9 cellular contexts compared by ENCODE assay signal in the genomic region with DNA sequence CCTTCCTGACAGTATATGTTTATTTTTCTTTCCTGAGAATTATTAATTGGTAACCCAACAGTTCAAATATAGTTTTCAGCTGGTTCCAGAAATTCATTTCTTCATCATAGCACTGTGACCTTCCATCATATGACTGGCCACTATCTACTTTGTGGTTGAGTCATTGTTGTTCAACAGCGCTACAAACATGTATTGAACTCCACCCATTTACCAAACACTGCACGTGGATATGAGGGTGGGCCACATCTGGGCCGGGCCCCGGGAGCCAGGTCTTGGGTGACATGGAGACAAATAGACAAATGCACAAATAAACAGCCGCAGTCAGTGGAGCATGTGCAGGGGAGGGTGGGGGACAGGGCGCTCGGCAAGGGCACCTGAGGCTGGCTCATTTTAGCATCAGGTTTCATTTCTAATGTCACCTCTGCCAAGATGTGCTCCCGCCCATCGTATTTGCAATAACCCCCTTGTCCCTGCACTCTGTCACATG. TPM values are rescaled to one million over a fixed set of nuclear protein-coding genes. Genes with fewer than 3 reads are reported as not detected.
DNase-seq lines count a peak whose midpoint lies in the region; ATAC-seq and TF ChIP-seq lines count a peak whose summit lies in the region.
"Had no signal": no experiment of that assay in that cellular context is flagged by ENCODE, and none has a peak within 500 bp of the region (broad histone marks: within the 10 kb centered on the region; RNA-seq: fewer than 3 reads in every experiment).

No MANE protein-coding gene starts in this region.

- H3K4me3 Mint-ChIP-seq in Caco-2 (ENCODE audit: unreplicated experiment), result no peak overlapping the region
- no peak overlapping the region for H3K4me3 Mint-ChIP-seq in CD4-positive, alpha-beta memory T cell

- H3K27me3 Mint-ChIP-seq in Caco-2 (ENCODE audit: insufficient read depth, unreplicated experiment), result peaks cover 3% of the 10 kb centered on the region
- no peaks in the 10 kb centered on the region for H3K27me3 Mint-ChIP-seq in CD4-positive, alpha-beta memory T cell

- no peaks in the 10 kb centered on the region for H3K79me2 ChIP-seq in GM23248 (ENCODE audit: insufficient read depth)

- WGBS in GM23248 (ENCODE audit: low coverage in 1 of 2, low lambda C conversion rate in 2 of 2, missing lambda C conversion rate in 2 of 2), 2 experiments, result 15 to 16% methylated on average over 9 of the region's 9 CpGs
- 39 to 68% methylated on average over 4 to 6 of the region's 9 CpGs for WGBS in gastroesophageal sphincter (ENCODE audit: low coverage in 1 of 2), 2 donors

- H2AFZ ChIP-seq in GM23248, result peak overlapping the region; percentile 77; the same call in 1 of the 2 replicates

- H3K4me3 ChIP-seq in GM23248 (peak overlapping the region; percentile 54), gastroesophageal sphincter (no peak overlapping the region), Caco-2 (ENCODE audit: low read depth, low read length) (no peak overlapping the region)
- H3K4me3 ChIP-seq in CD4-positive, alpha-beta memory T cell (ENCODE audit: low read length in 2 of 2), result no peak overlapping the region

- ATAC-seq in gastroesophageal sphincter (peak; percentile 72), sciatic nerve (peak; percentile 83)

- no peaks in the 10 kb centered on the region for H3K36me3 ChIP-seq in GM23248 (ENCODE audit: low read depth)
- H3K36me3 ChIP-seq in gastroesophageal sphincter, result no peaks in the 10 kb centered on the region
- no peaks in the 10 kb centered on the region for H3K36me3 ChIP-seq in Caco-2 (ENCODE audit: control insufficient read depth, insufficient read depth, low read length)
- H3K36me3 ChIP-seq in CD4-positive, alpha-beta memory T cell (ENCODE audit: insufficient read depth, low read length), result no peaks in the 10 kb centered on the region

- TF ChIP-seq POLR2A in gastroesophageal sphincter (IDR thresholded peaks at IDR 0.05), result no peak

- no peaks in the 10 kb centered on the region for H3K36me3 Mint-ChIP-seq in Caco-2 (ENCODE audit: insufficient read depth, unreplicated experiment)
- no peaks in the 10 kb centered on the region for H3K36me3 Mint-ChIP-seq in CD4-positive, alpha-beta memory T cell

- BruUV-seq in Caco-2 (replicated peaks; lab: Mats Ljungman, UMichigan), result no TSS peak

- H3K27me3 ChIP-seq in GM23248 (replicated peaks; ENCODE audit: insufficient read depth) (no peaks in the 10 kb centered on the region), gastroesophageal sphincter (no peaks in the 10 kb centered on the region), Caco-2 (replicated peaks; ENCODE audit: control insufficient read depth, insufficient read depth, low read length) (no peaks in the 10 kb centered on the region; the same call in 1 of the 2 replicates)
- no peaks in the 10 kb centered on the region for H3K27me3 ChIP-seq in CD4-positive, alpha-beta memory T cell (ENCODE audit: insufficient read depth, low read length)

- CTCF ChIA-PET in Caco-2 (lab: Charles Lee), result interaction anchor here (0.8 kb wide), 1 partner anchor 23 kb away, joined by 3 read pairs; no protein-coding TSS in a partner anchor
- CTCF ChIA-PET in CD4-positive, alpha-beta memory T cell (lab: Charles Lee; ENCODE audit: partially characterized antibody), result interaction anchor here (1.2 kb wide), 2 partner anchors 9 to 160 kb away, joined by 3 to 6 read pairs; no protein-coding TSS in a partner anchor

- peak overlapping the region; percentile 74 for H3K4me2 ChIP-seq in GM23248 (ENCODE audit: unreplicated experiment)

- POLR2A ChIA-PET in Caco-2 (lab: Charles Lee), result no interaction called here
- POLR2A ChIA-PET in CD4-positive, alpha-beta memory T cell (lab: Charles Lee; ENCODE audit: partially characterized antibody), result no interaction called here

- H3K9ac ChIP-seq in GM23248, result peak overlapping the region; percentile 77

- no peaks in the 10 kb centered on the region for H4K20me1 ChIP-seq in GM23248 (ENCODE audit: insufficient read depth)

- in situ Hi-C loops in GM23248 (cut with MboI), result no loop called here

- no peak for TF ChIP-seq CTCF in gastroesophageal sphincter (IDR thresholded peaks at IDR 0.05)
- no peak for TF ChIP-seq CTCF in Caco-2 (IDR thresholded peaks at IDR 0.05; ENCODE audit: insufficient read depth in 1 of 2, low read depth in 1 of 2, low read length in 1 of 2, severe bottlenecking in 1 of 2, unreplicated experiment in 1 of 2)

- peak; percentile 83 for DNase-seq in GM23248
- peak; percentile 39 for DNase-seq in RPMI7951 (ENCODE audit: low read depth)
- DNase-seq in sciatic nerve (ENCODE audit: low spot score), result no peak
- no peak for DNase-seq in Caco-2
- DNase-seq in NCI-H187 (lab: John Stamatoyannopoulos, UW), result no peak
- no peak for DNase-seq in HUDEP-2 (lab: John Stamatoyannopoulos, UW; ENCODE audit: unreplicated experiment in 76 of 76)
- DNase-seq in CD4-positive, alpha-beta memory T cell, result no peak

- intact Hi-C loops in sciatic nerve (cut with DNase I) (no loop called here), Caco-2 (cut with micrococcal nuclease; ENCODE audit: unreplicated experiment) (no loop called here)
- intact Hi-C loops in CD4-positive, alpha-beta memory T cell (cut with micrococcal nuclease), result no loop called here

- no peaks in the 10 kb centered on the region for H3K4me1 Mint-ChIP-seq in Caco-2 (ENCODE audit: low read depth, unreplicated experiment)
- peaks cover 5 to 10% (median 6%) of the 10 kb centered on the region in 4 donors for H3K4me1 Mint-ChIP-seq in CD4-positive, alpha-beta memory T cell

- no peaks in the 10 kb centered on the region for H3K9me2 ChIP-seq in GM23248 (ENCODE audit: insufficient read depth)

- TF ChIP-seq EP300 in gastroesophageal sphincter (IDR thresholded peaks at IDR 0.05), result no peak

- no peaks in the 10 kb centered on the region for H3K9me3 Mint-ChIP-seq in Caco-2 (ENCODE audit: unreplicated experiment)
- peaks cover 0 to 5% (median 0%) of the 10 kb centered on the region in 8 donors for H3K9me3 Mint-ChIP-seq in CD4-positive, alpha-beta memory T cell

- H3K9me3 ChIP-seq in GM23248 (ENCODE audit: low read depth) (no peaks in the 10 kb centered on the region), gastroesophageal sphincter (no peaks in the 10 kb centered on the region), Caco-2 (no peaks in the 10 kb centered on the region)
- H3K9me3 ChIP-seq in CD4-positive, alpha-beta memory T cell (ENCODE audit: control insufficient read depth in 1 of 2, low read length in 2 of 2), result no peaks in the 10 kb centered on the region

- no peaks in the 10 kb centered on the region for H3F3A ChIP-seq in GM23248 (ENCODE audit: insufficient read depth)

- H3K27ac Mint-ChIP-seq in Caco-2 (ENCODE audit: unreplicated experiment), result no peak overlapping the region
- no peak overlapping the region for H3K27ac Mint-ChIP-seq in CD4-positive, alpha-beta memory T cell
- H3K27ac Mint-ChIP-seq: activated T-helper 2 cell treated with anti-CD3 and anti-CD28 coated beads, Interferon-gamma antibody, Interleukin-2, Interleukin-4, amounts not matched to agents 10 μg/mL and 5 μg/mL and 100 μg/mL, durations not matched to agents 14 hours and 24 hours and 36 hours had no signal

- H3K4me1 ChIP-seq in GM23248 (ENCODE audit: insufficient read depth), result peaks cover 8% of the 10 kb centered on the region
- H3K4me1 ChIP-seq in gastroesophageal sphincter, result peaks cover 0 to 39% (median 10%) of the 10 kb centered on the region in 3 donors
- H3K4me1 ChIP-seq in Caco-2, result no peaks in the 10 kb centered on the region
- H3K4me1 ChIP-seq in CD4-positive, alpha-beta memory T cell (ENCODE audit: insufficient read depth, low read length), result peaks cover 5% of the 10 kb centered on the region

- peak overlapping the region; percentile 89 for H3K27ac ChIP-seq in GM23248
- H3K27ac ChIP-seq in gastroesophageal sphincter, result peak overlapping the region; percentile 29 to 80 (median 76)
- no peak overlapping the region for H3K27ac ChIP-seq in CD4-positive, alpha-beta memory T cell (ENCODE audit: low read depth, low read length)

RNA-seq across cellular contexts. Expression of a gene that starts 24.0 kb away (rescaled TPM):
- total RNA-seq in GM23248 (2014; rRNA removed; shearing (Covaris generic)), result 5.2 and 13.3 TPM in 2 replicates
- 1.6 and 1.9 TPM in 2 replicates for polyA plus RNA-seq in GM23248 (2016; fragmentation: Nextera tagmentation; extraction: Ambion mirVana)
- total RNA-seq in RPMI7951 (2014; rRNA removed; shearing (Covaris generic)), result 2.5 and 5.2 TPM in 2 replicates
- 10 to 100 TPM; 12.4 to 36.2 (median 20.4) TPM for total RNA-seq in gastroesophageal sphincter
- total RNA-seq in sciatic nerve, result 19.3 TPM
- total RNA-seq in Caco-2 (2022), result 1.8 and 2.1 TPM in 2 replicates
- 1 to 10 TPM; 6.3 to 8.0 TPM for total RNA-seq in CD4-positive, alpha-beta memory T cell
- polyA plus RNA-seq in CD4-positive, alpha-beta memory T cell, result 10 to 100 TPM; 42.5 to 63.0 TPM

Comparison
In these comparisons a context has a peak if more than half of its experiments do, and no peak if none do; other contexts are left out.
1. DNase-seq: peak in GM23248 (single experiment) and RPMI7951 (single experiment); none in sciatic nerve (single experiment), Caco-2 (0 of 2), NCI-H187 (0 of 2), HUDEP-2 (0 of 76) and CD4-positive, alpha-beta memory T cell (0 of 5).